Comparison of ENCODE assay signal across 8 cellular contexts in genomic region chr14:69354383-69355154, GRCh38. TPM values are rescaled to one million over a fixed set of nuclear protein-coding genes. Genes with fewer than 3 reads are reported as not detected.
DNase-seq lines count a peak whose midpoint lies in the region; ATAC-seq and TF ChIP-seq lines count a peak whose summit lies in the region.

No MANE protein-coding gene starts in this region.

- H3K4me3 Mint-ChIP-seq in memory B cell, result peak overlapping the region; percentile 81

- no peaks in the 10 kb centered on the region for H3K9me2 ChIP-seq in PC-9 (ENCODE audit: insufficient read depth)

- H3K9me3 ChIP-seq in thoracic aorta, result no peaks in the 10 kb centered on the region
- H3K9me3 ChIP-seq in PC-9 (ENCODE audit: insufficient read depth, low read depth), result no peaks in the 10 kb centered on the region

- no peaks in the 10 kb centered on the region for H4K20me1 ChIP-seq in PC-9 (ENCODE audit: insufficient read depth)

- DNase-seq in DMS79 treated with DMSO at 0.1 percent for 48 hours (lab: John Stamatoyannopoulos, UW) (peak; percentile 93), activated T-cell treated with anti-CD3 and anti-CD28 coated beads for 48 hours (ENCODE audit: low read depth) (peak; percentile 60), memory B cell (ENCODE audit: low spot score in 2 of 2) (peak; percentile 72 to 76), thoracic aorta (ENCODE audit: low spot score) (no peak), PC-9 (no peak), T1000 (lab: John Stamatoyannopoulos, UW) (no peak)

- no peaks in the 10 kb centered on the region for H3K27me3 ChIP-seq in thoracic aorta (replicated peaks; ENCODE audit: insufficient read depth)
- H3K27me3 ChIP-seq in PC-9 (ENCODE audit: insufficient read depth, low read depth), result no peaks in the 10 kb centered on the region

- H3K27me3 Mint-ChIP-seq in memory B cell, result no peaks in the 10 kb centered on the region

- ATAC-seq in GM21360 (IDR thresholded peaks at IDR 0.05; ENCODE audit: unreplicated experiment) (peak; percentile 78), HG03571 (IDR thresholded peaks at IDR 0.05; ENCODE audit: unreplicated experiment) (peak; percentile 77), memory B cell (ENCODE audit: low read depth) (peak; percentile 86), thoracic aorta (ENCODE audit: insufficient number of reproducible peaks, low FRiP score, low read depth) (no peak)

- no peak for TF ChIP-seq CTCF in thoracic aorta (IDR thresholded peaks at IDR 0.05)
- TF ChIP-seq CTCF in PC-9 (conservative IDR thresholded peaks at IDR 0.05), result no peak

- CTCF ChIA-PET in PC-9 (lab: Charles Lee), result no interaction called here

- H3K4me3 ChIP-seq in thoracic aorta, result no peak overlapping the region
- H3K4me3 ChIP-seq in PC-9, result no peak overlapping the region

- peaks cover 33% of the 10 kb centered on the region for H3K4me1 Mint-ChIP-seq in memory B cell

- peak overlapping the region; percentile 98 for H3K27ac Mint-ChIP-seq in memory B cell

- H3K9me3 Mint-ChIP-seq in memory B cell, result no peaks in the 10 kb centered on the region

- H3K36me3 ChIP-seq in thoracic aorta (no peaks in the 10 kb centered on the region), PC-9 (ENCODE audit: low read depth) (no peaks in the 10 kb centered on the region)

- peaks cover 11 to 26% of the 10 kb centered on the region in 2 donors for H3K4me1 ChIP-seq in thoracic aorta (ENCODE audit: control insufficient read depth in 1 of 2, low read depth in 2 of 2)
- H3K4me1 ChIP-seq in PC-9 (replicated peaks; ENCODE audit: insufficient read depth), result no peaks in the 10 kb centered on the region

- no peak overlapping the region for H2AFZ ChIP-seq in PC-9

- POLR2A ChIA-PET in PC-9 (lab: Charles Lee; ENCODE audit: unreplicated experiment), result no interaction called here

- no peak overlapping the region for H3K4me2 ChIP-seq in PC-9

- no peaks in the 10 kb centered on the region for H3K79me2 ChIP-seq in PC-9 (ENCODE audit: low read depth)

- H3K27ac ChIP-seq in thoracic aorta (peak overlapping the region; percentile 78 to 90), PC-9 (no peak overlapping the region)

- intact Hi-C loops in PC-9 (cut with micrococcal nuclease; ENCODE audit: unreplicated experiment), result no loop called here

- no peaks in the 10 kb centered on the region for H3F3A ChIP-seq in PC-9 (ENCODE audit: insufficient read depth, low read depth)

- H3K36me3 Mint-ChIP-seq in memory B cell, result no peaks in the 10 kb centered on the region

- BruUV-seq in PC-9 (replicated peaks; lab: Mats Ljungman, UMichigan), result no TSS peak

RNA-seq across cellular contexts. Expression of gene ERH, which starts 43.5 kb away (rescaled TPM):
- total RNA-seq in thoracic aorta, result 10 to 100 TPM; 55.5 to 55.9 TPM
- total RNA-seq in PC-9 (2021), result 197 and 347 TPM in 2 replicates

RNA-seq across cellular contexts. Expression of gene SLC39A9, which starts 43.9 kb away (rescaled TPM):
- total RNA-seq in thoracic aorta, result 10 to 100 TPM; 44.3 to 58.8 TPM
- total RNA-seq in PC-9 (2021), result 78.7 and 95.1 TPM in 2 replicates

Comparison
In these comparisons a context has a peak if more than half of its experiments do, and no peak if none do; other contexts are left out.
1. DNase-seq: peak in DMS79 treated with DMSO at 0.1 percent for 48 hours (single experiment), activated T-cell treated with anti-CD3 and anti-CD28 coated beads for 48 hours (single experiment) and memory B cell (2 of 2); none in thoracic aorta (single experiment), PC-9 (0 of 2) and T1000 (single experiment).